ENCODE assay signal across 8 cellular contexts in genomic region chr1:155255243-155256100, GRCh38. TPM values are rescaled to one million over a fixed set of nuclear protein-coding genes. Genes with fewer than 3 reads are reported as not detected.
A peak's percentile ranks its signal among the peaks of the same experiment; 100 is the strongest.
DNase-seq lines count a peak whose midpoint lies in the region; ATAC-seq, FAIRE-seq and TF ChIP-seq lines count a peak whose summit lies in the region.

A gene with protein sequence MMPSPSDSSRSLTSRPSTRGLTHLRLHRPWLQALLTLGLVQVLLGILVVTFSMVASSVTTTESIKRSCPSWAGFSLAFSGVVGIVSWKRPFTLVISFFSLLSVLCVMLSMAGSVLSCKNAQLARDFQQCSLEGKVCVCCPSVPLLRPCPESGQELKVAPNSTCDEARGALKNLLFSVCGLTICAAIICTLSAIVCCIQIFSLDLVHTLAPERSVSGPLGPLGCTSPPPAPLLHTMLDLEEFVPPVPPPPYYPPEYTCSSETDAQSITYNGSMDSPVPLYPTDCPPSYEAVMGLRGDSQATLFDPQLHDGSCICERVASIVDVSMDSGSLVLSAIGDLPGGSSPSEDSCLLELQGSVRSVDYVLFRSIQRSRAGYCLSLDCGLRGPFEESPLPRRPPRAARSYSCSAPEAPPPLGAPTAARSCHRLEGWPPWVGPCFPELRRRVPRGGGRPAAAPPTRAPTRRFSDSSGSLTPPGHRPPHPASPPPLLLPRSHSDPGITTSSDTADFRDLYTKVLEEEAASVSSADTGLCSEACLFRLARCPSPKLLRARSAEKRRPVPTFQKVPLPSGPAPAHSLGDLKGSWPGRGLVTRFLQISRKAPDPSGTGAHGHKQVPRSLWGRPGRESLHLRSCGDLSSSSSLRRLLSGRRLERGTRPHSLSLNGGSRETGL (minus strand): TSS chr1:155255483. CDS start chr1:155254877, 606 bp downstream.

- no peaks in the 10 kb centered on the region; the same call in 1 of the 2 replicates for H3K27me3 Mint-ChIP-seq in H9 (ENCODE audit: low read depth)
- no peaks in the 10 kb centered on the region for H3K27me3 Mint-ChIP-seq in T-helper 2 cell treated with Interferon-gamma antibody and Interleukin-4, amounts not matched to agents 5 μg/mL and 100 μg/mL, for 36 hours (ENCODE audit: low read depth)

- no peak for FAIRE-seq in D721Med (lab: Jason Lieb, UNC)

- H3K27ac Mint-ChIP-seq in H9, result peak within 1 kb of the TSS in 2 of 3 experiments; percentile 70 to 90
- peak within 1 kb of the TSS; percentile 52 for H3K27ac Mint-ChIP-seq in T-helper 2 cell treated with Interferon-gamma antibody and Interleukin-4, amounts not matched to agents 5 μg/mL and 100 μg/mL, for 36 hours

- peak within 1 kb of the TSS; percentile 26 for H3K9ac ChIP-seq in H9 (ENCODE audit: extremely low read depth, insufficient read length, low read length)

- H2AFZ ChIP-seq in H9 (ENCODE audit: low read length), result no peak within 1 kb of the TSS

- no peak within 1 kb of the TSS for H3K4ac ChIP-seq in H9 (ENCODE audit: low read depth, low read length)

- H2BK120ac ChIP-seq in H9 (ENCODE audit: low read depth, low read length, poor library complexity, severe bottlenecking), result no peak within 1 kb of the TSS

- peaks cover 4% of the 10 kb centered on the region; the same call in 1 of the 2 replicates for H3K4me1 ChIP-seq in H9 (ENCODE audit: insufficient read depth, low read length)
- H3K4me1 ChIP-seq in ascending aorta, result peaks cover 13 to 22% of the 10 kb centered on the region in 2 donors
- peaks cover 0 to 43% of the 10 kb centered on the region in 2 donors for H3K4me1 ChIP-seq in right atrium auricular region
- H3K4me1 ChIP-seq in psoas muscle, result peaks cover 20% of the 10 kb centered on the region
- no peaks in the 10 kb centered on the region for H3K4me1 ChIP-seq in aorta (ENCODE audit: control insufficient read depth in 1 of 2, insufficient read depth in 2 of 2, low read length in 2 of 2)

- peak within 1 kb of the TSS; percentile 73 to 88 for H3K4me3 Mint-ChIP-seq in H9
- peak within 1 kb of the TSS; percentile 83 for H3K4me3 Mint-ChIP-seq in T-helper 2 cell treated with Interferon-gamma antibody and Interleukin-4, amounts not matched to agents 5 μg/mL and 100 μg/mL, for 36 hours

- intact Hi-C loops in ascending aorta (cut with DNase I), result loop anchor here (1.0 to 5.0 kb wide), 3 partner anchors 22 to 122 kb away; partner anchors contain the start of gene HCN3
- intact Hi-C loops in psoas muscle (cut with DNase I), result no loop called here
- intact Hi-C loops in aorta (cut with DNase I), result loop anchor here in 1 of 2 donors (10.0 kb wide), 1 partner anchor 389 kb away; no protein-coding TSS in a partner anchor

- H3K79me2 ChIP-seq in H9 (ENCODE audit: insufficient read depth, low read length), result no peaks in the 10 kb centered on the region

- H3K56ac ChIP-seq in H9 (ENCODE audit: insufficient read length, low read depth, low read length), result no peak within 1 kb of the TSS

- H2BK5ac ChIP-seq in H9 (ENCODE audit: insufficient read length, low read length), result no peak within 1 kb of the TSS

- H3K27ac ChIP-seq in H9 (ENCODE audit: insufficient read length, low read depth, low read length) (no peak within 1 kb of the TSS), ascending aorta (peak within 1 kb of the TSS; percentile 97 to 98), right atrium auricular region (peak within 1 kb of the TSS; percentile 97), psoas muscle (peak within 1 kb of the TSS; percentile 94), aorta (ENCODE audit: low read depth in 1 of 2, low read length in 2 of 2) (peak within 1 kb of the TSS; percentile 32 to 97)

- H2BK12ac ChIP-seq in H9 (ENCODE audit: insufficient read length, low read depth, low read length), result no peak within 1 kb of the TSS

- H3K9me3 Mint-ChIP-seq in H9, result no peaks in the 10 kb centered on the region
- H3K9me3 Mint-ChIP-seq in T-helper 2 cell treated with Interferon-gamma antibody and Interleukin-4, amounts not matched to agents 5 μg/mL and 100 μg/mL, for 36 hours, result no peaks in the 10 kb centered on the region

- H3K36me3 Mint-ChIP-seq in H9 (ENCODE audit: insufficient read depth in 1 of 3, low read depth in 3 of 3), result peaks cover 11 to 36% (median 31%) of the 10 kb centered on the region in 3 experiments; a peak in 6 of 7 replicates
- H3K36me3 Mint-ChIP-seq in T-helper 2 cell treated with Interferon-gamma antibody and Interleukin-4, amounts not matched to agents 5 μg/mL and 100 μg/mL, for 36 hours (ENCODE audit: low read depth), result peaks cover 24% of the 10 kb centered on the region

- H3K36me3 ChIP-seq in ascending aorta (peaks cover 6 to 22% of the 10 kb centered on the region in 2 donors), right atrium auricular region (peaks cover 24% of the 10 kb centered on the region), psoas muscle (ENCODE audit: insufficient read depth in 1 of 2, low read depth in 1 of 2) (peaks cover 0 to 44% of the 10 kb centered on the region in 2 donors), aorta (ENCODE audit: control insufficient read depth in 1 of 2, insufficient read depth in 2 of 2, low read length in 1 of 2) (peaks cover 0 to 2% of the 10 kb centered on the region in 2 donors)

- H3K23ac ChIP-seq in H9 (ENCODE audit: insufficient read length, low read depth, low read length), result no peak within 1 kb of the TSS

- H3K79me1 ChIP-seq in H9 (ENCODE audit: insufficient read depth, low read depth, low read length, poor library complexity, severe bottlenecking), result no peaks in the 10 kb centered on the region

- ATAC-seq in psoas muscle (peak; percentile 86 to 93 (median 88)), aorta (ENCODE audit: low FRiP score) (peak; percentile 94)

- H3K23me2 ChIP-seq in H9 (ENCODE audit: insufficient read length, low read depth, low read length, poor library complexity, severe bottlenecking), result peaks cover 14% of the 10 kb centered on the region

- no peak within 1 kb of the TSS for H3T11ph ChIP-seq in H9 (ENCODE audit: low read length)

- no peak within 1 kb of the TSS for H3K18ac ChIP-seq in H9 (ENCODE audit: insufficient read length, low read depth, low read length)

- H3K4me1 Mint-ChIP-seq in H9, result peaks cover 29 to 30% of the 10 kb centered on the region in 2 experiments
- H3K4me1 Mint-ChIP-seq in T-helper 2 cell treated with Interferon-gamma antibody and Interleukin-4, amounts not matched to agents 5 μg/mL and 100 μg/mL, for 36 hours (ENCODE audit: low read depth), result peaks cover 27% of the 10 kb centered on the region

- no peaks in the 10 kb centered on the region for H4K20me1 ChIP-seq in H9 (ENCODE audit: control insufficient read depth, insufficient read depth, insufficient read length)

- no peak within 1 kb of the TSS for H4K91ac ChIP-seq in H9 (ENCODE audit: insufficient read length, low read depth, low read length)

- no peak for TF ChIP-seq CTCF in D721Med (IDR thresholded peaks at IDR 0.05; ENCODE audit: insufficient read depth, missing control alignments)
- TF ChIP-seq CTCF in H9 (conservative IDR thresholded peaks at IDR 0.05), result peak; percentile 32; the same call in 1 of the 3 replicates
- TF ChIP-seq CTCF in ascending aorta (IDR thresholded peaks at IDR 0.05), result peak in 1 of 3 experiments; percentile 14
- no peak for TF ChIP-seq CTCF in right atrium auricular region (IDR thresholded peaks at IDR 0.05)
- TF ChIP-seq CTCF in psoas muscle (IDR thresholded peaks at IDR 0.05), result no peak

- H3K27me3 ChIP-seq in H9 (ENCODE audit: insufficient read depth, low read length) (no peaks in the 10 kb centered on the region), ascending aorta (no peaks in the 10 kb centered on the region), right atrium auricular region (no peaks in the 10 kb centered on the region), psoas muscle (ENCODE audit: insufficient read depth in 3 of 3, low read length in 2 of 3) (no peaks in the 10 kb centered on the region), aorta (ENCODE audit: control insufficient read depth in 1 of 2, insufficient read depth in 2 of 2, low read length in 1 of 2) (no peaks in the 10 kb centered on the region)

- H4K8ac ChIP-seq in H9 (replicated peaks; ENCODE audit: insufficient read length, low read depth, low read length), result no peak within 1 kb of the TSS

- H4K5ac ChIP-seq in H9 (ENCODE audit: insufficient read length, low read depth, low read length), result no peak within 1 kb of the TSS

- no CpG with 5 or more reads among the region's 57 CpGs for WGBS in H9 (ENCODE audit: extremely low coverage, insufficient read length, low lambda C conversion rate)
- WGBS in psoas muscle, 3 donors, result 1 to 3% (median 2%) methylated on average over 38 to 57 of the region's 57 CpGs
- WGBS in aorta, 2 donors, result 1% methylated on average over 42 to 57 of the region's 57 CpGs

- peak; percentile 99 for DNase-seq in D721Med (ENCODE audit: insufficient read length, low spot score)
- DNase-seq in H9, result peak; percentile 94
- peak; percentile 91 for DNase-seq in NCI-H1694 treated with DMSO at 0.1 percent for 48 hours (lab: John Stamatoyannopoulos, UW)
- peak; percentile 75 for DNase-seq in T-helper 2 cell treated with Interferon-gamma antibody and Interleukin-4, amounts not matched to agents 5 μg/mL and 100 μg/mL, for 36 hours (ENCODE audit: low spot score)
- peak in 1 of 2 donors; percentile 94 for DNase-seq in ascending aorta (ENCODE audit: low spot score in 2 of 2)
- DNase-seq in right atrium auricular region (ENCODE audit: low spot score), result peak; percentile 90
- DNase-seq in psoas muscle, result peak; percentile 87 to 93
- peak; percentile 95 to 97 for DNase-seq in aorta

- peak within 1 kb of the TSS; percentile 55; the same call in 1 of the 2 replicates for H3K14ac ChIP-seq in H9 (ENCODE audit: insufficient read depth, low read length)

- H2BK20ac ChIP-seq in H9 (ENCODE audit: low read depth, low read length, poor library complexity, severe bottlenecking), result no peak within 1 kb of the TSS

- no peak within 1 kb of the TSS for H2AK5ac ChIP-seq in H9 (ENCODE audit: insufficient read length, low read length)

- H3K9me3 ChIP-seq in H9 (ENCODE audit: control insufficient read depth, low read depth, low read length), result no peaks in the 10 kb centered on the region
- H3K9me3 ChIP-seq in ascending aorta, result no peaks in the 10 kb centered on the region
- no peaks in the 10 kb centered on the region for H3K9me3 ChIP-seq in right atrium auricular region
- H3K9me3 ChIP-seq in psoas muscle, result no peaks in the 10 kb centered on the region
- no peaks in the 10 kb centered on the region for H3K9me3 ChIP-seq in aorta (ENCODE audit: control insufficient read depth, low read length)

- H3K4me3 ChIP-seq in ascending aorta (peak within 1 kb of the TSS; percentile 82 to 83), right atrium auricular region (peak within 1 kb of the TSS; percentile 91 to 94), psoas muscle (peak within 1 kb of the TSS; percentile 94), aorta (ENCODE audit: low read length in 2 of 2) (peak within 1 kb of the TSS; percentile 57 to 63)

- H3K4me2 ChIP-seq in H9 (ENCODE audit: insufficient read depth, insufficient read length, low read length), result peak within 1 kb of the TSS; percentile 67

- H2BK15ac ChIP-seq in H9 (ENCODE audit: low read depth, low read length), result no peak within 1 kb of the TSS; the same call in 1 of the 2 replicates

RNA-seq across cellular contexts. Expression of the gene that starts here (rescaled TPM):
- total RNA-seq in H9 (2021), result 40.8 and 41.0 TPM in 2 replicates
- total RNA-seq in ascending aorta, result 34.5 TPM
- total RNA-seq in right atrium auricular region, result 10 to 100 TPM; 14.4 to 15.5 TPM
- 10 to 100 TPM; 20.6 to 28.8 (median 23.8) TPM for total RNA-seq in psoas muscle
- polyA plus RNA-seq in psoas muscle, result 10 to 100 TPM; 17.6 to 61.3 (median 21.2) TPM
- total RNA-seq in aorta, result 10 to 100 TPM; 22.8 to 28.7 TPM
- polyA plus RNA-seq in aorta, result 10 to 100 TPM in 1 of 2 donors, 1 to 10 TPM in 1; 6.0 to 25.4 TPM
